In the genomic region with DNA sequence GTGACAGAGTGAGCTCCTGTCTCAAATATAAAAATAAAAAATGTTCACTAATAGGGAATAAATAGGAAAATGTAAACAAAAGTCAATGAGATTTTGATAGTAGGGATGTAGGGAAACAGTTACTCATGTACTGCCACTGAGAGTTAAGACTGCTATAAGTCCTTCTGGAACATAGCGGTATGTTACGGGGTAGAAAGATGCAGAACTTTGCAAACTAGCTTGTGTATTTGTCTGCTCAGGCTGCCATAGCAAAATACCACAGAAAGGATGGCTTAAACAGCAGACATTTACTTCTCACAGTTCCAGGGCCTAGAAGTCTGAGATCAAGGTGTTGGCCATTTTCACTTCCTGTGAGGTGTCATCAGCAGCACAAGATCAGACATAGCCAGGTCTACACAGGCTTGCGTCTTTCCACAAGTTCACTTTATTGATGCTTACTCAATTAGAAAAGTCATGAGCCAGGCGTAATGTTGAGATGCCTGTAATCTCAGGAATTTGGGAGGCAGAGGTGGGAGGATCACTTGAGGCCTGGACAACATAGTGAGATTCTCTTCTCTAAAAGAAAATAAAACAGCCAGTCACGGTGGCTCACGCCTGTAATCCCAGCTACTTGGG, we compare ENCODE assay signal across 18 cellular contexts. TPM values are rescaled to one million over a fixed set of nuclear protein-coding genes. Genes with fewer than 3 reads are reported as not detected.
"Had no signal": no experiment of that assay in that cellular context is flagged by ENCODE, and none has a peak within 500 bp of the region (broad histone marks: within the 10 kb centered on the region; RNA-seq: fewer than 3 reads in every experiment).

No MANE protein-coding gene starts in this region.

- H3K4me1 Mint-ChIP-seq: nephron progenitor cell had no signal

- H3K27ac Mint-ChIP-seq: activated naive CD8-positive, alpha-beta T cell treated with anti-CD3 and anti-CD28 coated beads for 36 hours; nephron progenitor cell had no signal

- H3K9me3 ChIP-seq: left lung, tibial artery had no signal

- ATAC-seq: left lung had no signal

- DNase-seq: activated gamma-delta T cell treated with Interleukin-2 at 50 U/mL for 16 hours; activated naive CD8-positive, alpha-beta T cell treated with anti-CD3 and anti-CD28 coated beads for 36 hours; activated T-cell treated with anti-CD3 and anti-CD28 coated beads, Interleukin-2, amount 50 U/mL, for 48 hours; amniotic stem cell; caudate nucleus; kidney; left lung; nephron progenitor cell; stimulated activated CD4-positive, alpha-beta T cell treated with anti-CD3 and anti-CD28 coated beads, Interleukin-12 subunit alpha, Interleukin-12 subunit beta, amount 100 ng/mL, for 4 hours; stimulated activated CD4-positive, alpha-beta T cell treated with anti-CD3 and anti-CD28 coated beads, Interleukin-1b, Interleukin-23, amount 100 ng/mL, for 48 hours; stimulated activated CD8-positive, alpha-beta memory T cell treated with anti-CD3 and anti-CD28 coated beads, Interleukin-4, amount 100 ng/mL, for 48 hours; stimulated activated naive CD4-positive, alpha-beta T cell treated with Interleukin-2 at 50 U/mL for 16 hours; T1000; tibial artery had no signal

- H3K9me3 Mint-ChIP-seq: activated naive CD8-positive, alpha-beta T cell treated with anti-CD3 and anti-CD28 coated beads for 36 hours; nephron progenitor cell had no signal

- H3K36me3 Mint-ChIP-seq: activated naive CD8-positive, alpha-beta T cell treated with anti-CD3 and anti-CD28 coated beads for 36 hours had no signal

- H3K27ac ChIP-seq: left lung, tibial artery had no signal

- H3K36me3 ChIP-seq: left lung, tibial artery had no signal

- H3K4me1 ChIP-seq: left lung had no signal

- H3K4me3 ChIP-seq: left lung, tibial artery had no signal

- H3K27me3 ChIP-seq: left lung, tibial artery had no signal

- H3K4me3 Mint-ChIP-seq: activated naive CD8-positive, alpha-beta T cell treated with anti-CD3 and anti-CD28 coated beads for 36 hours; nephron progenitor cell had no signal

RNA-seq across cellular contexts. Expression of gene TXNDC2, which starts 8.8 kb away (rescaled TPM):
- total RNA-seq: activated naive CD8-positive, alpha-beta T cell treated with anti-CD3 and anti-CD28 coated beads for 36 hours; epithelial cell of proximal tubule; frontal cortex; myocyte; urinary bladder had no signal
